ENCODE assay signal across 8 cellular contexts in the genomic region with DNA sequence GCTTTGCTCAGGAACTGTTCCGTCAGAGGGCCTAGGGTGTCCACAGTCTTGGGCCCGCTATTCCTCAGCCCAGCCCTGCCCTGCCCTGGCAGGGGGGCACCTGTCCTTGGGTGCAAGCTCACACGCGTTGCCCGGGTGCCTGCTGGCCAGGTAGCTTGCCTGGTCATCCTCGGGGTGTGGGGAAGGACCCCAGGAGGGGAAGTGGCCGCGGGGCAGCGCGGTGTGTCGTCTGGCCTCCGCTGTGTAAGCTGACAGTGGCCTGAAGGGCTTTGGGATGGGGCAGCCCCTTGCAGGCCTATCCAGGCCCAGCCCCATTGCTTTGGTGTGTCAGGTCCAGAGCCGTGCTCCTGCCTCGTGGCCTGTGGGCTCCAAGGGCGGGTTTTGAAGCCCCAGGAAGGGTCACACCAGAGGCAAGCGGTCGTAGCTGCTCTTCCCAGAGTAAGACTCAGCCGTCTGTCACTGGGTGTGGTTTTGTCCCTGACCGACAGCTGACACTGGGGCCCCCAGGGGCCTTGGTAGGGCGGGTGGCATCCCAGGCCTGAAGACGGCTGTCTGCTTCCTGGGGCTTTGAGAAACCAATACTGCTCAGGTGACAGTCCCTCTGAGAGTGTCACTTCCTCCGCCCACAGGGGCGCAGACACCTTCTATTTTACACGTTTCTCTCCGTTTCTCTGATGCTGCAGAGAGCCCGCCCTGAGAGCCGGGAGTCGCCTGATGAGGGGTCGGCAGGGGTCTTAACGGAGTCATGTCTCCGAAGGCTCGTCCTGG.
DNase-seq lines count a peak whose midpoint lies in the region; ATAC-seq and TF ChIP-seq lines count a peak whose summit lies in the region.

No MANE protein-coding gene starts in this region.

- H3K9me3 Mint-ChIP-seq in activated CD4-positive, alpha-beta memory T cell treated with anti-CD3 and anti-CD28 coated beads, Interleukin-2, amount 10 ng/mL, durations not matched to agents 7 days and 5 days: no peaks in the 10 kb centered on the region

- peak; percentile 61 for ATAC-seq in GM19397 (IDR thresholded peaks at IDR 0.05; ENCODE audit: unreplicated experiment)
- peak; percentile 74 for ATAC-seq in HG03378 (IDR thresholded peaks at IDR 0.05; ENCODE audit: unreplicated experiment)

- H3K4me1 ChIP-seq in esophagus squamous epithelium (peaks cover 40 to 95% (median 41%) of the 10 kb centered on the region in 3 donors), ovary (ENCODE audit: insufficient read depth) (peaks cover 21% of the 10 kb centered on the region)

- peaks cover 11 to 25% (median 17%) of the 10 kb centered on the region in 3 donors for H3K36me3 ChIP-seq in esophagus squamous epithelium
- H3K36me3 ChIP-seq in ovary: no peaks in the 10 kb centered on the region

- intact Hi-C loops in esophagus squamous epithelium (cut with DNase I): no loop called here
- intact Hi-C loops in ovary (cut with DNase I): no loop called here

- H3K36me3 Mint-ChIP-seq in activated CD4-positive, alpha-beta memory T cell treated with anti-CD3 and anti-CD28 coated beads, Interleukin-2, amount 10 ng/mL, durations not matched to agents 7 days and 5 days (ENCODE audit: low read depth): peaks cover 25% of the 10 kb centered on the region

- H3K9me3 ChIP-seq in esophagus squamous epithelium: no peaks in the 10 kb centered on the region
- H3K9me3 ChIP-seq in ovary: no peaks in the 10 kb centered on the region

- peaks cover 74% of the 10 kb centered on the region for H3K4me1 Mint-ChIP-seq in activated CD4-positive, alpha-beta memory T cell treated with anti-CD3 and anti-CD28 coated beads, Interleukin-2, amount 10 ng/mL, durations not matched to agents 7 days and 5 days

- TF ChIP-seq POLR2A in esophagus squamous epithelium (IDR thresholded peaks at IDR 0.05) (no peak), ovary (IDR thresholded peaks at IDR 0.05) (no peak)

- H3K27me3 ChIP-seq in esophagus squamous epithelium: no peaks in the 10 kb centered on the region
- no peaks in the 10 kb centered on the region for H3K27me3 ChIP-seq in ovary

- H3K27ac ChIP-seq in esophagus squamous epithelium (peak overlapping the region; percentile 72 to 89 (median 83)), ovary (peak overlapping the region in 1 of 2 donors; percentile 40)

- peak overlapping the region; percentile 97 for H3K27ac Mint-ChIP-seq in activated CD4-positive, alpha-beta memory T cell treated with anti-CD3 and anti-CD28 coated beads, Interleukin-2, amount 10 ng/mL, durations not matched to agents 7 days and 5 days

- POLR2A ChIA-PET in activated CD4-positive, alpha-beta memory T cell treated with anti-CD3 and anti-CD28 coated beads, Interleukin-2, amount 10 ng/mL, durations not matched to agents 7 days and 5 days (lab: Charles Lee): interaction anchor here (0.6 to 10.2 kb wide), 10 partner anchors 10 to 110 kb away, joined by 3 to 148 read pairs (median 6); partner anchors contain the start of genes MORN1, RER1 and SKI

- H3K27me3 Mint-ChIP-seq in activated CD4-positive, alpha-beta memory T cell treated with anti-CD3 and anti-CD28 coated beads, Interleukin-2, amount 10 ng/mL, durations not matched to agents 7 days and 5 days: no peaks in the 10 kb centered on the region

- H3K4me3 ChIP-seq in esophagus squamous epithelium: peak overlapping the region in 3 of 4 donors; percentile 29 to 52 (median 38)
- no peak overlapping the region for H3K4me3 ChIP-seq in ovary

- no CpG with 5 or more reads among the region's 32 CpGs for WGBS in esophagus squamous epithelium, 2 donors
- 76 to 81% (median 78%) methylated on average over 31 to 32 of the region's 32 CpGs for WGBS in ovary, 3 donors

- no peak for TF ChIP-seq EP300 in ovary (IDR thresholded peaks at IDR 0.05)

- peak overlapping the region; percentile 71 for H3K4me3 Mint-ChIP-seq in activated CD4-positive, alpha-beta memory T cell treated with anti-CD3 and anti-CD28 coated beads, Interleukin-2, amount 10 ng/mL, durations not matched to agents 7 days and 5 days

- peak; percentile 86 for DNase-seq in activated CD4-positive, alpha-beta memory T cell treated with anti-CD3 and anti-CD28 coated beads, Interleukin-2, amount 10 ng/mL, durations not matched to agents 7 days and 5 days
- DNase-seq in esophagus squamous epithelium (lab: John Stamatoyannopoulos, UW): no peak
- peak; percentile 65 to 69 for DNase-seq in stimulated activated CD4-positive, alpha-beta T cell treated with anti-CD3 and anti-CD28 coated beads, Interleukin-2, amount 100 ng/mL, for 48 hours
- DNase-seq in NCI-H69 (lab: John Stamatoyannopoulos, UW): no peak
- no peak for DNase-seq in HuH-7 (ENCODE audit: low spot score)
- no peak for DNase-seq in ovary

- CTCF ChIA-PET in activated CD4-positive, alpha-beta memory T cell treated with anti-CD3 and anti-CD28 coated beads, Interleukin-2, amount 10 ng/mL, durations not matched to agents 7 days and 5 days (lab: Charles Lee): interaction anchor here (0.9 to 2.5 kb wide), 10 partner anchors 8 to 109 kb away, joined by 3 to 11 read pairs (median 4); partner anchors contain the start of gene FAAP20

- TF ChIP-seq CTCF in esophagus squamous epithelium (IDR thresholded peaks at IDR 0.05): no peak
- TF ChIP-seq CTCF in ovary (IDR thresholded peaks at IDR 0.05): no peak

Comparison
In these comparisons a context has a peak if more than half of its experiments do, and no peak if none do; other contexts are left out.
1. DNase-seq: peak in activated CD4-positive, alpha-beta memory T cell treated with anti-CD3 and anti-CD28 coated beads, Interleukin-2, amount 10 ng/mL, durations not matched to agents 7 days and 5 days (single experiment) and stimulated activated CD4-positive, alpha-beta T cell treated with anti-CD3 and anti-CD28 coated beads, Interleukin-2, amount 100 ng/mL, for 48 hours (2 of 2); none in esophagus squamous epithelium (single experiment), NCI-H69 (single experiment), HuH-7 (single experiment) and ovary (0 of 5).